ENCODE assay signal across 8 cellular contexts in the genomic region with DNA sequence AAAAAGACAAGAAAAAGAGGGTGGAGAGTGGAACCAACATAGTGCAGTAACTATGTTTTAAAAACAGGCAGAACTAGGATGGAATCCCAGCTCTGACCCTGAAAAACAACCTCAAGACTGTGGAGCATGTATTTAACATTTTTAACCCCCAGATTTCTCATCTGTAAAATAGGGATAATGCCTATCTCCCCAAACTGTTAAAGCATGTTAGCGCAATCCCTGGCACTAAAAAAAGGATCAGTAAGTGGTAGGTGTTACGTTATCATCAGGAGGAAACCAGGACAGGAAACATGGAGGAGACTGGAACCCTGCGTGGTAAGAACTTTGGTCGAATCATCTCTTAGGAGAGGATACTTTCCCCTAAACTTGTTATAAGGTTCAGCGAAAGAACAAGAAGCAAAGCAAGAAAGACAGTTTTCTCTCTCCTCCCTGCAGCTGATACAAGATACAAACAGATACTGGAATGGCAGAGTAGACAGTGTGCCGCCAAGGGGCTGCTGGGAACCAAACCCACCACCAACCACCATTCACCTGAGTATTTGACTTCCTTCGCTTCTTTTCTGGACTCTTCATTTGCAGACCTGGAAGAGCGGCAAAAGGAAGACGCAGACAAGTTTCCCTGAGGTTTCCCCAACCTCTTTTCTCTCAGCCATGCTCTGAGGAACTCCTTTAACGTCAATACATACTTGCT. TPM values are rescaled to one million over a fixed set of nuclear protein-coding genes. Genes with fewer than 3 reads are reported as not detected.
DNase-seq lines count a peak whose midpoint lies in the region; ATAC-seq, FAIRE-seq and TF ChIP-seq lines count a peak whose summit lies in the region.

No MANE protein-coding gene starts in this region.

- H3K27me3 Mint-ChIP-seq in CD8-positive, alpha-beta T cell (ENCODE audit: low read depth) = no peaks in the 10 kb centered on the region

- H3K9me2 ChIP-seq in OCI-LY7 (ENCODE audit: insufficient read depth, low read length) = no peaks in the 10 kb centered on the region

- POLR2A ChIA-PET in CD8-positive, alpha-beta T cell (lab: Charles Lee) = interaction anchor here (0.9 to 2.3 kb wide), 10 partner anchors 9 to 56 kb away, joined by 3 to 13 read pairs (median 6); partner anchors contain the start of genes FLAD1 and PMVK
- POLR2A ChIA-PET in OCI-LY7 (lab: Charles Lee) (interaction anchor here (0.5 to 1.5 kb wide), 4 partner anchors 9 to 26 kb away, joined by 3 to 6 read pairs (median 4); partner anchors contain the start of gene FLAD1), H1 (lab: Charles Lee; ENCODE audit: partially characterized antibody) (interaction anchor here (0.9 to 18.6 kb wide), 10 partner anchors 9 to 392 kb away, joined by 3 to 662 read pairs (median 4); partner anchors contain the start of genes CHRNB2, CKS1B, FLAD1 and LENEP)

- DNase-seq in CD8-positive, alpha-beta T cell = no peak
- DNase-seq in OCI-LY7 (ENCODE audit: low spot score) (peak; percentile 36), H1 (ENCODE audit: low read depth in 1 of 2, low spot score in 2 of 2) (no peak), neuronal stem cell (ENCODE audit: low spot score) (no peak), NCI-H1694 (lab: John Stamatoyannopoulos, UW) (no peak), NCI-H1436 treated with DMSO at 0.1 percent for 48 hours (lab: John Stamatoyannopoulos, UW) (no peak)

- H3K79me2 ChIP-seq in OCI-LY7 (ENCODE audit: insufficient read depth, low read depth, low read length) (peaks cover 21% of the 10 kb centered on the region), H1 (ENCODE audit: control insufficient read depth in 1 of 2, insufficient read depth in 2 of 2, low read length in 2 of 2) (peaks cover 0 to 13% of the 10 kb centered on the region in 2 experiments; a peak in 3 of 4 replicates)

- no peaks in the 10 kb centered on the region for H3K9me3 Mint-ChIP-seq in CD8-positive, alpha-beta T cell

- intact Hi-C loops in CD8-positive, alpha-beta T cell (cut with DNase I, micrococcal nuclease) = loop anchor here (1.0 to 5.0 kb wide), 8 partner anchors 14 to 267 kb away; partner anchors contain the start of genes CKS1B (in 2 of the 2), ADAM15 (in 1 of the 2) and FLAD1 (in 1 of the 2)
- intact Hi-C loops in OCI-LY7 (cut with micrococcal nuclease; ENCODE audit: unreplicated experiment) = loop anchor here (1.0 to 5.0 kb wide), 4 partner anchors 14 to 102 kb away; partner anchors contain the start of genes CKS1B and EFNA4

- H3K4ac ChIP-seq in H1 (replicated peaks; ENCODE audit: insufficient read length, low read depth, low read length) (no peak overlapping the region), neuronal stem cell (ENCODE audit: low read length) (no peak overlapping the region)

- 74% methylated on average over 10 of the region's 10 CpGs; no CpG with 5 or more reads in 1 of the 2 experiments for WGBS in H1 (ENCODE audit: extremely low coverage in 1 of 2, insufficient coverage in 1 of 2, insufficient read length in 1 of 2, insufficient replicate concordance in 2 of 2, low coverage in 1 of 2, low lambda C conversion rate in 2 of 2, missing lambda C conversion rate in 1 of 2), 2 experiments
- no CpG with 5 or more reads among the region's 10 CpGs for WGBS in neuronal stem cell (ENCODE audit: extremely low coverage in 2 of 2, insufficient read length in 2 of 2, insufficient replicate concordance in 1 of 2), 2 donors

- H2BK120ac ChIP-seq in H1 (replicated peaks; ENCODE audit: low read depth, low read length) = no peak overlapping the region
- H2BK120ac ChIP-seq in neuronal stem cell (ENCODE audit: low read depth, low read length) = no peak overlapping the region

- peaks cover 25% of the 10 kb centered on the region for H3K36me3 ChIP-seq in CD8-positive, alpha-beta T cell (ENCODE audit: insufficient read depth, low read length)
- peaks cover 62% of the 10 kb centered on the region for H3K36me3 ChIP-seq in OCI-LY7 (ENCODE audit: insufficient read depth, low read length)
- H3K36me3 ChIP-seq in H1 (ENCODE audit: control insufficient read depth in 2 of 4, insufficient read depth in 4 of 4, low read length in 3 of 4) = peaks cover 10 to 28% (median 23%) of the 10 kb centered on the region in 4 experiments; a peak in 7 of 8 replicates
- H3K36me3 ChIP-seq in neuronal stem cell (replicated peaks in 1 of 2; ENCODE audit: control insufficient read depth in 2 of 2, insufficient read depth in 2 of 2, low read length in 2 of 2) = peaks cover 27 to 65% of the 10 kb centered on the region in 2 donors

- TSS peak; percentile 39 for BruUV-seq in OCI-LY7 (replicated peaks; lab: Mats Ljungman, UMichigan)

- peaks cover 4% of the 10 kb centered on the region for H3K79me1 ChIP-seq in H1 (ENCODE audit: low read depth, low read length)
- H3K79me1 ChIP-seq in neuronal stem cell (ENCODE audit: low read depth, low read length) = peaks cover 7% of the 10 kb centered on the region

- peak overlapping the region in 3 of 4 experiments; percentile 12 to 96 (median 95); a peak in 5 of 7 replicates for H3K9ac ChIP-seq in H1 (replicated peaks in 1 of 4; ENCODE audit: extremely low read depth in 1 of 4, low read depth in 3 of 4, low read length in 3 of 4)
- peak overlapping the region; percentile 39 for H3K9ac ChIP-seq in neuronal stem cell (ENCODE audit: low read depth, low read length, poor library complexity)

- TF ChIP-seq EP300 in H1 (IDR thresholded peaks at IDR 0.05; ENCODE audit: borderline replicate concordance in 1 of 2, low read depth in 2 of 2, low read length in 2 of 2) = no peak

- H3K27ac ChIP-seq in CD8-positive, alpha-beta T cell (ENCODE audit: low read depth, low read length) = peak overlapping the region; percentile 91
- peak overlapping the region; percentile 77 for H3K27ac ChIP-seq in OCI-LY7 (ENCODE audit: low read depth, low read length, poor library complexity, severe bottlenecking)
- H3K27ac ChIP-seq in H1 (ENCODE audit: low read depth, low read length) = no peak overlapping the region
- H3K27ac ChIP-seq in neuronal stem cell (replicated peaks; ENCODE audit: low read length) = peak overlapping the region; percentile 13

- no peak overlapping the region for H4K5ac ChIP-seq in H1 (ENCODE audit: insufficient read length, low read depth, low read length)

- H4K91ac ChIP-seq in H1 (replicated peaks; ENCODE audit: insufficient read length, low read length) (no peak overlapping the region), neuronal stem cell (ENCODE audit: low read depth, low read length, poor library complexity) (no peak overlapping the region)

- peak overlapping the region; percentile 91 for H3K4me3 Mint-ChIP-seq in CD8-positive, alpha-beta T cell

- no peak overlapping the region for H3K18ac ChIP-seq in H1 (ENCODE audit: extremely low read depth, low read length)
- no peak overlapping the region for H3K18ac ChIP-seq in neuronal stem cell (ENCODE audit: low read length)

- TF ChIP-seq RAD21 in H1 (IDR thresholded peaks at IDR 0.05 in 1 of 2, conservative IDR thresholded peaks at IDR 0.05 in 1 of 2; ENCODE audit: low read depth in 2 of 2, low read length in 2 of 2) = no peak

- no peak overlapping the region for H2AFZ ChIP-seq in OCI-LY7 (ENCODE audit: low read length)
- H2AFZ ChIP-seq in H1 (ENCODE audit: low read length) = no peak overlapping the region
- no peak overlapping the region for H2AFZ ChIP-seq in neuronal stem cell (ENCODE audit: low read length)

- ATAC-seq in CD8-positive, alpha-beta T cell = no peak
- ATAC-seq in HG02623 (IDR thresholded peaks at IDR 0.05; ENCODE audit: unreplicated experiment) (no peak), HG03045 (IDR thresholded peaks at IDR 0.05; ENCODE audit: unreplicated experiment) (no peak)

- H2BK20ac ChIP-seq in H1 (ENCODE audit: low read length) = no peak overlapping the region

- no peak overlapping the region for H2AK5ac ChIP-seq in H1 (ENCODE audit: low read depth, low read length)
- no peak overlapping the region for H2AK5ac ChIP-seq in neuronal stem cell (ENCODE audit: low read depth, low read length)

- no peak overlapping the region for H4K8ac ChIP-seq in H1 (ENCODE audit: extremely low read depth, insufficient read depth, low read length)
- no peak overlapping the region for H4K8ac ChIP-seq in neuronal stem cell (ENCODE audit: low read depth, low read length)

- H3K9me3 ChIP-seq in CD8-positive, alpha-beta T cell (ENCODE audit: low read length) = no peaks in the 10 kb centered on the region
- H3K9me3 ChIP-seq in OCI-LY7 (ENCODE audit: low read length) = no peaks in the 10 kb centered on the region
- H3K9me3 ChIP-seq in H1 (ENCODE audit: insufficient read depth in 2 of 2, low read depth in 1 of 2, low read length in 1 of 2) = no peaks in the 10 kb centered on the region
- no peaks in the 10 kb centered on the region for H3K9me3 ChIP-seq in neuronal stem cell (replicated peaks in 1 of 2; ENCODE audit: control insufficient read depth in 2 of 2, insufficient read depth in 1 of 2, low read depth in 1 of 2, low read length in 2 of 2)

- H2BK15ac ChIP-seq in H1 (ENCODE audit: low read length) (no peak overlapping the region), neuronal stem cell (ENCODE audit: low read length) (no peak overlapping the region)

- H3K4me1 Mint-ChIP-seq in CD8-positive, alpha-beta T cell (ENCODE audit: low read depth) = peaks cover 53% of the 10 kb centered on the region

- peaks cover 4% of the 10 kb centered on the region for H3K23me2 ChIP-seq in H1 (ENCODE audit: low read depth, low read length)

- H3K4me1 ChIP-seq in CD8-positive, alpha-beta T cell (ENCODE audit: insufficient read depth, low read length) = peaks cover 32% of the 10 kb centered on the region
- H3K4me1 ChIP-seq in OCI-LY7 (ENCODE audit: insufficient read depth, low read length, poor library complexity, severe bottlenecking) = peaks cover 39% of the 10 kb centered on the region
- H3K4me1 ChIP-seq in H1 (replicated peaks in 1 of 4; ENCODE audit: control insufficient read depth in 3 of 4, insufficient read depth in 4 of 4, low read length in 3 of 4) = peaks cover 4 to 13% (median 6%) of the 10 kb centered on the region in 4 experiments
- peaks cover 16 to 23% of the 10 kb centered on the region in 2 donors for H3K4me1 ChIP-seq in neuronal stem cell (ENCODE audit: control insufficient read depth in 2 of 2, insufficient read depth in 1 of 2, low read depth in 1 of 2, low read length in 2 of 2)

- H3K56ac ChIP-seq in H1 (replicated peaks; ENCODE audit: insufficient read length, low read depth, low read length) = no peak overlapping the region

- peak overlapping the region; percentile 93 for H3K27ac Mint-ChIP-seq in CD8-positive, alpha-beta T cell

- no peak for TF ChIP-seq POLR2A in H1 (IDR thresholded peaks at IDR 0.05; ENCODE audit: control extremely low read depth in 1 of 2, low read depth in 2 of 2, low read length in 2 of 2)

- H3K27me3 ChIP-seq in CD8-positive, alpha-beta T cell (ENCODE audit: insufficient read depth, low read length) = no peaks in the 10 kb centered on the region
- H3K27me3 ChIP-seq in H1 (replicated peaks in 1 of 4; ENCODE audit: control insufficient read depth in 3 of 4, extremely low read depth in 1 of 4, insufficient read depth in 3 of 4, low read length in 3 of 4) (no peaks in the 10 kb centered on the region; a peak in 1 of 7 replicates), neuronal stem cell (ENCODE audit: control insufficient read depth in 3 of 3, insufficient read depth in 3 of 3, low read depth in 1 of 3, low read length in 3 of 3) (no peaks in the 10 kb centered on the region)

- H2BK12ac ChIP-seq in H1 (ENCODE audit: low read depth, low read length) (no peak overlapping the region), neuronal stem cell (ENCODE audit: low read length) (no peak overlapping the region)

- H3K14ac ChIP-seq in H1 (ENCODE audit: insufficient read length) (no peak overlapping the region), neuronal stem cell (ENCODE audit: low read length) (no peak overlapping the region)

- no peak for FAIRE-seq in H1 (lab: Jason Lieb, UNC)

- CTCF ChIA-PET in CD8-positive, alpha-beta T cell (lab: Charles Lee) = interaction anchor here (1.0 to 9.6 kb wide), 13 partner anchors 13 to 401 kb away, joined by 3 to 109 read pairs (median 8); partner anchors contain the start of genes CKS1B and PMVK
- CTCF ChIA-PET in OCI-LY7 (lab: Charles Lee; ENCODE audit: unreplicated experiment) = no interaction called here
- CTCF ChIA-PET in H1 (lab: Charles Lee; ENCODE audit: partially characterized antibody) = interaction anchor here (0.6 to 8.2 kb wide), 8 partner anchors 10 to 775 kb away, joined by 3 to 113 read pairs (median 4); partner anchors contain the start of genes ADAM15, LENEP and SHC1

- H3K4me2 ChIP-seq in OCI-LY7 (ENCODE audit: low read length) (peak overlapping the region; percentile 88), H1 (ENCODE audit: insufficient read depth in 1 of 2, low read depth in 2 of 2, low read length in 2 of 2) (peak overlapping the region; percentile 67 to 81), neuronal stem cell (ENCODE audit: insufficient read depth, low read length, poor library complexity, severe bottlenecking) (peak overlapping the region; percentile 50)

- no peak overlapping the region for H2BK5ac ChIP-seq in H1 (ENCODE audit: low read depth, low read length)
- no peak overlapping the region for H2BK5ac ChIP-seq in neuronal stem cell (ENCODE audit: low read length)

- H3K23ac ChIP-seq in H1 (ENCODE audit: insufficient read length) (no peak overlapping the region), neuronal stem cell (ENCODE audit: low read depth, low read length, poor library complexity) (no peak overlapping the region)

- H4K20me1 ChIP-seq in OCI-LY7 (ENCODE audit: insufficient read depth, low read length) (0 out of 2 replicates have a peak, but pooled peaks cover 4% of the 10 kb centered on the region), H1 (replicated peaks in 1 of 2; ENCODE audit: control insufficient read depth in 1 of 2, insufficient read depth in 2 of 2, low read length in 2 of 2) (peaks cover 1 to 8% of the 10 kb centered on the region in 2 experiments)

- peak overlapping the region; percentile 96 for H3K4me3 ChIP-seq in CD8-positive, alpha-beta T cell (ENCODE audit: low read depth, low read length)
- peak overlapping the region; percentile 82 for H3K4me3 ChIP-seq in OCI-LY7 (ENCODE audit: low read depth, low read length, poor library complexity, severe bottlenecking)
- H3K4me3 ChIP-seq in H1 (ENCODE audit: extremely low read depth in 1 of 4, insufficient read depth in 2 of 4, low read depth in 3 of 4, low read length in 4 of 4) = peak overlapping the region; percentile 50 to 84 (median 54)
- H3K4me3 ChIP-seq in neuronal stem cell (ENCODE audit: low read length in 2 of 2) = peak overlapping the region; percentile 89 to 99

- TF ChIP-seq CTCF in CD8-positive, alpha-beta T cell (IDR thresholded peaks at IDR 0.05) = no peak
- TF ChIP-seq CTCF in OCI-LY7 (conservative IDR thresholded peaks at IDR 0.05; ENCODE audit: low read length) = no peak
- TF ChIP-seq CTCF in H1 (IDR thresholded peaks at IDR 0.05; ENCODE audit: control extremely low read depth in 1 of 3, insufficient read depth in 1 of 3, low read depth in 1 of 3, low read length in 3 of 3) = no peak

- H3K36me3 Mint-ChIP-seq in CD8-positive, alpha-beta T cell = peaks cover 54% of the 10 kb centered on the region

RNA-seq across cellular contexts. Expression of gene PYGO2, which starts 1.0 kb away (rescaled TPM):
- 10 to 100 TPM; 25.1 to 26.7 TPM for total RNA-seq in CD8-positive, alpha-beta T cell
- 36.5 and 44.3 TPM in 2 replicates for total RNA-seq in OCI-LY7 (2014; rRNA removed; shearing (Covaris generic))
- 47.3 and 53.1 TPM in 2 replicates for total RNA-seq in OCI-LY7 (2022)
- 31.6 and 32.4 TPM in 2 replicates for total RNA-seq in H1 (2021; fragmentation: NEBNext Ultra II Directional; extraction: Animal tissue kit (Norgen Biotek cat#: 25700))
- polyA plus RNA-seq in H1 (2011; rRNA removed) = 31.0 and 36.3 TPM in 2 replicates
- polyA plus RNA-seq in H1 (2011; cell fraction: cytosol; rRNA removed) = 24.4 TPM
- polyA plus RNA-seq in H1 (2011; cell fraction: nucleus; rRNA removed) = 31.8 TPM
- polyA plus RNA-seq in H1 (2012, experiment 1 of 2) = 26.7 to 28.7 TPM (median 28.3 TPM) in 4 replicates
- polyA plus RNA-seq in H1 (2012, experiment 2 of 2) = 38.2 TPM
- 22.4 TPM for polyA plus RNA-seq in H1 (2013, experiment 1 of 2)
- polyA plus RNA-seq in H1 (2013, experiment 2 of 2) = 21.0 TPM
- polyA minus RNA-seq in H1 (2011; rRNA and poly(A)+ RNA removed) = 17.6 and 24.9 TPM in 2 replicates
- polyA minus RNA-seq in H1 (2011; cell fraction: cytosol; rRNA and poly(A)+ RNA removed) = 18.0 TPM
- polyA minus RNA-seq in H1 (2011; cell fraction: nucleus; rRNA and poly(A)+ RNA removed) = 14.7 TPM
- 48.6 TPM for polyA plus RNA-seq in neuronal stem cell (2013, experiment 1 of 2)
- polyA plus RNA-seq in neuronal stem cell (2013, experiment 2 of 2) = 48.1 TPM

RNA-seq across cellular contexts. Expression of gene PBXIP1, which starts 4.7 kb away (rescaled TPM):
- total RNA-seq in CD8-positive, alpha-beta T cell = 100 to 1,000 TPM; 315 to 319 TPM
- 23.8 and 26.6 TPM in 2 replicates for total RNA-seq in OCI-LY7 (2014; rRNA removed; shearing (Covaris generic))
- total RNA-seq in OCI-LY7 (2022) = 37.7 and 39.8 TPM in 2 replicates
- total RNA-seq in H1 (2021; fragmentation: NEBNext Ultra II Directional; extraction: Animal tissue kit (Norgen Biotek cat#: 25700)) = 17.9 and 19.8 TPM in 2 replicates
- 12.0 and 14.3 TPM in 2 replicates for polyA plus RNA-seq in H1 (2011; rRNA removed)
- 22.3 TPM for polyA plus RNA-seq in H1 (2011; cell fraction: cytosol; rRNA removed)
- 31.4 TPM for polyA plus RNA-seq in H1 (2011; cell fraction: nucleus; rRNA removed)
- 23.2 to 27.8 TPM (median 26.0 TPM) in 4 replicates for polyA plus RNA-seq in H1 (2012, experiment 1 of 2)
- polyA plus RNA-seq in H1 (2012, experiment 2 of 2) = 15.7 TPM
- 23.5 TPM for polyA plus RNA-seq in H1 (2013, experiment 1 of 2)
- polyA plus RNA-seq in H1 (2013, experiment 2 of 2) = 23.6 TPM
- polyA minus RNA-seq in H1 (2011; rRNA and poly(A)+ RNA removed) = 13.3 and 14.2 TPM in 2 replicates
- polyA minus RNA-seq in H1 (2011; cell fraction: cytosol; rRNA and poly(A)+ RNA removed) = 12.4 TPM
- polyA minus RNA-seq in H1 (2011; cell fraction: nucleus; rRNA and poly(A)+ RNA removed) = 13.7 TPM
- polyA plus RNA-seq in neuronal stem cell (2013, experiment 1 of 2) = 21.9 TPM
- 21.6 TPM for polyA plus RNA-seq in neuronal stem cell (2013, experiment 2 of 2)

RNA-seq across cellular contexts. Expression of gene SHC1, which starts 10.0 kb away (rescaled TPM):
- 10 to 100 TPM; 54.5 to 58.3 TPM for total RNA-seq in CD8-positive, alpha-beta T cell
- total RNA-seq in OCI-LY7 (2014; rRNA removed; shearing (Covaris generic)) = 31.4 and 37.6 TPM in 2 replicates
- total RNA-seq in OCI-LY7 (2022) = 77.4 and 84.0 TPM in 2 replicates
- total RNA-seq in H1 (2021; fragmentation: NEBNext Ultra II Directional; extraction: Animal tissue kit (Norgen Biotek cat#: 25700)) = 204 and 212 TPM in 2 replicates
- 177 and 197 TPM in 2 replicates for polyA plus RNA-seq in H1 (2011; rRNA removed)
- 199 TPM for polyA plus RNA-seq in H1 (2011; cell fraction: cytosol; rRNA removed)
- 757 TPM for polyA plus RNA-seq in H1 (2011; cell fraction: nucleus; rRNA removed)
- 146 to 233 TPM (median 185 TPM) in 4 replicates for polyA plus RNA-seq in H1 (2012, experiment 1 of 2)
- polyA plus RNA-seq in H1 (2012, experiment 2 of 2) = 206 TPM
- polyA plus RNA-seq in H1 (2013, experiment 1 of 2) = 197 TPM
- 196 TPM for polyA plus RNA-seq in H1 (2013, experiment 2 of 2)
- 204 and 224 TPM in 2 replicates for polyA minus RNA-seq in H1 (2011; rRNA and poly(A)+ RNA removed)
- polyA minus RNA-seq in H1 (2011; cell fraction: cytosol; rRNA and poly(A)+ RNA removed) = 101 TPM
- polyA minus RNA-seq in H1 (2011; cell fraction: nucleus; rRNA and poly(A)+ RNA removed) = 123 TPM
- polyA plus RNA-seq in neuronal stem cell (2013, experiment 1 of 2) = 95.8 TPM
- polyA plus RNA-seq in neuronal stem cell (2013, experiment 2 of 2) = 97.1 TPM

RNA-seq across cellular contexts. Expression of gene CKS1B, which starts 13.9 kb away (rescaled TPM):
- total RNA-seq in CD8-positive, alpha-beta T cell = 1 to 10 TPM; 2.3 to 2.9 TPM
- total RNA-seq in OCI-LY7 (2014; rRNA removed; shearing (Covaris generic)) = 149 and 204 TPM in 2 replicates
- total RNA-seq in OCI-LY7 (2022) = 230 and 260 TPM in 2 replicates
- 284 and 294 TPM in 2 replicates for total RNA-seq in H1 (2021; fragmentation: NEBNext Ultra II Directional; extraction: Animal tissue kit (Norgen Biotek cat#: 25700))
- 801 and 1,025 TPM in 2 replicates for polyA plus RNA-seq in H1 (2011; rRNA removed)
- polyA plus RNA-seq in H1 (2011; cell fraction: cytosol; rRNA removed) = 668 TPM
- 301 TPM for polyA plus RNA-seq in H1 (2011; cell fraction: nucleus; rRNA removed)
- 458 to 597 TPM (median 493 TPM) in 4 replicates for polyA plus RNA-seq in H1 (2012, experiment 1 of 2)
- polyA plus RNA-seq in H1 (2012, experiment 2 of 2) = 299 TPM
- polyA plus RNA-seq in H1 (2013, experiment 1 of 2) = 459 TPM
- polyA plus RNA-seq in H1 (2013, experiment 2 of 2) = 480 TPM
- 354 and 434 TPM in 2 replicates for polyA minus RNA-seq in H1 (2011; rRNA and poly(A)+ RNA removed)
- 129 TPM for polyA minus RNA-seq in H1 (2011; cell fraction: cytosol; rRNA and poly(A)+ RNA removed)
- 123 TPM for polyA minus RNA-seq in H1 (2011; cell fraction: nucleus; rRNA and poly(A)+ RNA removed)
- 629 TPM for polyA plus RNA-seq in neuronal stem cell (2013, experiment 1 of 2)
- polyA plus RNA-seq in neuronal stem cell (2013, experiment 2 of 2) = 633 TPM

RNA-seq across cellular contexts. Expression of gene FLAD1, which starts 22.6 kb away (rescaled TPM):
- 10 to 100 TPM; 17.4 to 19.0 TPM for total RNA-seq in CD8-positive, alpha-beta T cell
- 52.7 and 55.7 TPM in 2 replicates for total RNA-seq in OCI-LY7 (2014; rRNA removed; shearing (Covaris generic))
- 57.0 and 57.9 TPM in 2 replicates for total RNA-seq in OCI-LY7 (2022)
- 97.4 and 104 TPM in 2 replicates for total RNA-seq in H1 (2021; fragmentation: NEBNext Ultra II Directional; extraction: Animal tissue kit (Norgen Biotek cat#: 25700))
- 143 and 189 TPM in 2 replicates for polyA plus RNA-seq in H1 (2011; rRNA removed)
- 152 TPM for polyA plus RNA-seq in H1 (2011; cell fraction: cytosol; rRNA removed)
- polyA plus RNA-seq in H1 (2011; cell fraction: nucleus; rRNA removed) = 250 TPM
- 116 to 134 TPM (median 122 TPM) in 4 replicates for polyA plus RNA-seq in H1 (2012, experiment 1 of 2)
- polyA plus RNA-seq in H1 (2012, experiment 2 of 2) = 127 TPM
- 95.1 TPM for polyA plus RNA-seq in H1 (2013, experiment 1 of 2)
- polyA plus RNA-seq in H1 (2013, experiment 2 of 2) = 95.5 TPM
- polyA minus RNA-seq in H1 (2011; rRNA and poly(A)+ RNA removed) = 149 and 177 TPM in 2 replicates
- polyA minus RNA-seq in H1 (2011; cell fraction: cytosol; rRNA and poly(A)+ RNA removed) = 69.5 TPM
- 81.1 TPM for polyA minus RNA-seq in H1 (2011; cell fraction: nucleus; rRNA and poly(A)+ RNA removed)
- polyA plus RNA-seq in neuronal stem cell (2013, experiment 1 of 2) = 42.3 TPM
- 41.1 TPM for polyA plus RNA-seq in neuronal stem cell (2013, experiment 2 of 2)

Comparison
In these comparisons a context has a peak if more than half of its experiments do, and no peak if none do; other contexts are left out.
1. RNA of gene PBXIP1, which starts 4.7 kb away (total RNA-seq): 315 to 319 TPM in CD8-positive, alpha-beta T cell; 23.8 to 39.8 TPM in OCI-LY7 and 17.9 to 19.8 TPM in H1; every median in the first group is over 4 times any median in the second.
2. Peak in every context shown above with its lines, with median percentiles within 50 percentile points of each other: H3K4me3 ChIP-seq and H3K4me2 ChIP-seq.